15 cellular contexts compared by ENCODE assay signal in the genomic region with DNA sequence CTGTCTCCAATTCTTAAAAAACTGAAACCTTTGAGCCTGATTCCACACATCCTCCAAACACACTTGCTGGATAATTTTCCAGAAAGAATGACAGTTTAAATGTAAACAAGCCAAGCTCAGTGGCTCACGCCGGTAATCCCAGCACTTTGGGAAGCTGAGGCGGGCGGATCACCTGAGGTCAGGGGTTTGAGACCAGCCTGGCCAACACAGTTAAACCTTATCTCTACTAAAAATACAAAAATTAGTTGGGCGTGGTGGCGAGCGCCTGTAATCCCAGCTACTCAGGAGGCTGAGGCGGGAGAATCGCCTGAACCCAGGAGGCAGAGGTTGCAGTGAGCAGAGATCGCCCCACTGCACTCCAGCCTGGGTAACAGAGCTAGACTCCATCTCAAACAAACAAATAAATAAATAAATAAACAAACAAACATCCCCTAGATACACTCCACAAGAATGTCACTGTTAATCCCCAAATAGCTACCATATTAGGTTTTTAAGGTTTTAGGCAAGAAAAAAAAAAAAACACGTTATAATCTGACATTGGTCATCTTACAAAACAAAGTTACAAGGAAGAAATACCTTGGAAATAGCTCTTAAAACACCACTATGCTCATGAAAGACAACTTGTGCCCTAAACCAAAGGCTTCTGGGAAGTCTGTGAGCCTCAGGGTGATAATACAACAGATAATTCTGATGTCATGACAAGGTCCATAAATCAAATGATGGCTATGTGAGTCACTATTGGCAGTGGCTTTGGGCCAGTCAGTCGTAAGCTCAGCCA. TPM values are rescaled to one million over a fixed set of nuclear protein-coding genes. Genes with fewer than 3 reads are reported as not detected.
DNase-seq lines count a peak whose midpoint lies in the region; ATAC-seq, FAIRE-seq and TF ChIP-seq lines count a peak whose summit lies in the region.
"Had no signal": no experiment of that assay in that cellular context is flagged by ENCODE, and none has a peak within 500 bp of the region (broad histone marks: within the 10 kb centered on the region; RNA-seq: fewer than 3 reads in every experiment).

No MANE protein-coding gene starts in this region.

- intact Hi-C loops in activated CD4-positive, alpha-beta T cell treated with anti-CD3 and anti-CD28 coated beads, Interleukin-2, amount 10 ng/mL, durations not matched to agents 24 days and 14 days (cut with micrococcal nuclease): no loop called here
- intact Hi-C loops in PC-9 (cut with micrococcal nuclease; ENCODE audit: unreplicated experiment): no loop called here

- POLR2A ChIA-PET in PC-9 (lab: Charles Lee; ENCODE audit: unreplicated experiment): interaction anchor here (0.6 to 0.7 kb wide), 4 partner anchors 13 to 290 kb away, joined by 4 to 21 read pairs (median 6); no protein-coding TSS in a partner anchor

- H3K27ac Mint-ChIP-seq in activated CD4-positive, alpha-beta T cell treated with anti-CD3 and anti-CD28 coated beads, Interleukin-2, amount 10 ng/mL, durations not matched to agents 24 days and 14 days: no peak overlapping the region
- no peak overlapping the region for H3K27ac Mint-ChIP-seq in neural progenitor cell
- H3K27ac Mint-ChIP-seq: activated naive CD4-positive, alpha-beta T cell treated with anti-CD3 and anti-CD28 coated beads, Interleukin-2, amount 50 U/mL, for 72 hours had no signal

- peaks cover 23% of the 10 kb centered on the region for H3K4me1 Mint-ChIP-seq in activated CD4-positive, alpha-beta T cell treated with anti-CD3 and anti-CD28 coated beads, Interleukin-2, amount 10 ng/mL, durations not matched to agents 24 days and 14 days
- H3K4me1 Mint-ChIP-seq in neural progenitor cell: peaks cover 28% of the 10 kb centered on the region

- H3K4me3 ChIP-seq in PC-9 (peak overlapping the region; percentile 5; the same call in 1 of the 2 replicates), epithelial cell of proximal tubule (ENCODE audit: low read depth, low read length) (no peak overlapping the region), small intestine (ENCODE audit: low read depth in 1 of 2, low read length in 2 of 2) (no peak overlapping the region), neural progenitor cell (no peak overlapping the region)
- H3K4me3 ChIP-seq: vagina had no signal

- peak overlapping the region; percentile 25 for H3K27ac ChIP-seq in PC-9
- H3K27ac ChIP-seq in small intestine (ENCODE audit: low read depth in 1 of 2, low read length in 1 of 2): no peak overlapping the region
- H3K27ac ChIP-seq in neural progenitor cell: no peak overlapping the region
- H3K27ac ChIP-seq: C4-2B, vagina had no signal

- H3K36me3 ChIP-seq in PC-9 (ENCODE audit: low read depth): 0 out of 2 replicates have a peak, but pooled peaks cover 9% of the 10 kb centered on the region
- H3K36me3 ChIP-seq in small intestine (ENCODE audit: control insufficient read depth in 2 of 2, insufficient read depth in 2 of 2, low read length in 2 of 2): peaks cover 0 to 1% of the 10 kb centered on the region in 2 donors
- no peaks in the 10 kb centered on the region for H3K36me3 ChIP-seq in neural progenitor cell
- H3K36me3 ChIP-seq: vagina had no signal

- CTCF ChIA-PET in PC-9 (lab: Charles Lee): no interaction called here

- H3K9me3 ChIP-seq in PC-9 (ENCODE audit: insufficient read depth, low read depth) (no peaks in the 10 kb centered on the region), small intestine (ENCODE audit: control insufficient read depth, low read depth) (no peaks in the 10 kb centered on the region), neural progenitor cell (ENCODE audit: low read depth) (no peaks in the 10 kb centered on the region)
- H3K9me3 ChIP-seq: vagina had no signal

- BruUV-seq in PC-9 (replicated peaks; lab: Mats Ljungman, UMichigan): no TSS peak

- no peaks in the 10 kb centered on the region for H4K20me1 ChIP-seq in PC-9 (ENCODE audit: insufficient read depth)
- H4K20me1 ChIP-seq in neural progenitor cell (ENCODE audit: low read depth): no peaks in the 10 kb centered on the region

- H3K9me3 Mint-ChIP-seq in activated CD4-positive, alpha-beta T cell treated with anti-CD3 and anti-CD28 coated beads, Interleukin-2, amount 10 ng/mL, durations not matched to agents 24 days and 14 days: no peaks in the 10 kb centered on the region
- no peaks in the 10 kb centered on the region for H3K9me3 Mint-ChIP-seq in neural progenitor cell
- H3K9me3 Mint-ChIP-seq: activated naive CD4-positive, alpha-beta T cell treated with anti-CD3 and anti-CD28 coated beads, Interleukin-2, amount 50 U/mL, for 72 hours; immature natural killer cell had no signal

- H3K4me3 Mint-ChIP-seq in activated CD4-positive, alpha-beta T cell treated with anti-CD3 and anti-CD28 coated beads, Interleukin-2, amount 10 ng/mL, durations not matched to agents 24 days and 14 days: no peak overlapping the region
- H3K4me3 Mint-ChIP-seq in neural progenitor cell: no peak overlapping the region

- no peaks in the 10 kb centered on the region for H3K9me2 ChIP-seq in PC-9 (ENCODE audit: insufficient read depth)

- FAIRE-seq in small intestine (lab: Jason Lieb, UNC) (no peak), frontal cortex (lab: Jason Lieb, UNC) (no peak)

- WGBS in small intestine, 3 donors: 83 to 87% (median 85%) methylated on average over 12 of the region's 12 CpGs

- H3F3A ChIP-seq in PC-9 (ENCODE audit: insufficient read depth, low read depth) (peaks cover 14% of the 10 kb centered on the region), neural progenitor cell (ENCODE audit: low read depth) (peaks cover 15% of the 10 kb centered on the region)

- H3K9ac ChIP-seq in neural progenitor cell: no peak overlapping the region

- peaks cover 27% of the 10 kb centered on the region for H3K4me1 ChIP-seq in PC-9 (replicated peaks; ENCODE audit: insufficient read depth)
- H3K4me1 ChIP-seq in small intestine (ENCODE audit: control insufficient read depth in 2 of 2, insufficient read depth in 1 of 2, low read depth in 1 of 2, low read length in 1 of 2): peaks cover 1 to 7% of the 10 kb centered on the region in 2 donors
- peaks cover 14% of the 10 kb centered on the region for H3K4me1 ChIP-seq in neural progenitor cell
- H3K4me1 ChIP-seq: vagina had no signal

- no peak overlapping the region for H2AFZ ChIP-seq in PC-9
- no peak overlapping the region for H2AFZ ChIP-seq in neural progenitor cell (replicated peaks)

- DNase-seq in activated CD4-positive, alpha-beta T cell treated with anti-CD3 and anti-CD28 coated beads, Interleukin-2, amount 10 ng/mL, durations not matched to agents 24 days and 14 days: peak; percentile 44
- DNase-seq in activated CD4-positive, alpha-beta T cell treated with anti-CD3 and anti-CD28 coated beads, Interleukin-2, amount 50 U/mL, for 48 hours: no peak
- peak; percentile 28 to 91 for DNase-seq in PC-9
- DNase-seq in epithelial cell of proximal tubule (ENCODE audit: low read depth): peak; percentile 68
- DNase-seq in small intestine: peak; percentile 80
- no peak for DNase-seq in frontal cortex (ENCODE audit: low spot score in 2 of 2)
- no peak for DNase-seq in neural progenitor cell (ENCODE audit: low spot score)
- DNase-seq: activated CD4-positive, alpha-beta T cell treated with anti-CD3 and anti-CD28 coated beads for 1 hour; effector CD4-positive, alpha-beta T cell; immature natural killer cell; NCI-H1092 had no signal

- peaks cover 23% of the 10 kb centered on the region for H3K36me3 Mint-ChIP-seq in activated CD4-positive, alpha-beta T cell treated with anti-CD3 and anti-CD28 coated beads, Interleukin-2, amount 10 ng/mL, durations not matched to agents 24 days and 14 days (ENCODE audit: low read depth)
- H3K36me3 Mint-ChIP-seq in neural progenitor cell: no peaks in the 10 kb centered on the region
- H3K36me3 Mint-ChIP-seq: immature natural killer cell had no signal

- H3K27me3 ChIP-seq in PC-9 (ENCODE audit: insufficient read depth, low read depth) (no peaks in the 10 kb centered on the region), small intestine (ENCODE audit: control insufficient read depth in 2 of 2, insufficient read depth in 2 of 2, low read length in 2 of 2) (no peaks in the 10 kb centered on the region), neural progenitor cell (no peaks in the 10 kb centered on the region)
- H3K27me3 ChIP-seq: vagina had no signal

- peaks cover 75% of the 10 kb centered on the region for H3K79me2 ChIP-seq in PC-9 (ENCODE audit: low read depth)
- no peaks in the 10 kb centered on the region for H3K79me2 ChIP-seq in neural progenitor cell (ENCODE audit: low read depth)

- H3K4me2 ChIP-seq in PC-9 (peak overlapping the region; percentile 49), neural progenitor cell (no peak overlapping the region)

- TF ChIP-seq CTCF in PC-9 (conservative IDR thresholded peaks at IDR 0.05) (no peak), epithelial cell of proximal tubule (conservative IDR thresholded peaks at IDR 0.05; ENCODE audit: low read depth, low read length) (no peak), neural progenitor cell (IDR thresholded peaks at IDR 0.05) (no peak)

- no peaks in the 10 kb centered on the region for H3K27me3 Mint-ChIP-seq in activated CD4-positive, alpha-beta T cell treated with anti-CD3 and anti-CD28 coated beads, Interleukin-2, amount 10 ng/mL, durations not matched to agents 24 days and 14 days
- H3K27me3 Mint-ChIP-seq in neural progenitor cell (ENCODE audit: insufficient read depth, low read depth): no peaks in the 10 kb centered on the region

- no peak for ATAC-seq in HG03108 (IDR thresholded peaks at IDR 0.05; ENCODE audit: unreplicated experiment)
- ATAC-seq: activated naive CD4-positive, alpha-beta T cell treated with anti-CD3 and anti-CD28 coated beads, Interleukin-2, amount 50 U/mL, for 72 hours had no signal

RNA-seq across cellular contexts. Expression of a gene that starts 13.2 kb away (rescaled TPM):
- total RNA-seq in activated CD4-positive, alpha-beta T cell treated with anti-CD3 and anti-CD28 coated beads, Interleukin-2, amount 10 ng/mL, durations not matched to agents 24 days and 14 days: 24.5 and 27.4 TPM in 2 replicates
- total RNA-seq in PC-9 (2021) (28.8 and 30.7 TPM in 2 replicates), epithelial cell of proximal tubule (3.1 and 11.8 TPM in 2 replicates), frontal cortex (75.4 TPM), neural progenitor cell (ENCODE audit: low replicate concordance) (3.0 and 5.0 TPM in 2 replicates)
- polyA plus RNA-seq in small intestine: 10 to 100 TPM; 14.9 to 38.7 (median 24.9) TPM

Comparison
In these comparisons a context has a peak if more than half of its experiments do, and no peak if none do; other contexts are left out.
1. DNase-seq: peak in activated CD4-positive, alpha-beta T cell treated with anti-CD3 and anti-CD28 coated beads, Interleukin-2, amount 10 ng/mL, durations not matched to agents 24 days and 14 days (single experiment), PC-9 (2 of 2), epithelial cell of proximal tubule (single experiment) and small intestine (single experiment); none in activated CD4-positive, alpha-beta T cell treated with anti-CD3 and anti-CD28 coated beads, Interleukin-2, amount 50 U/mL, for 48 hours (0 of 2), frontal cortex (0 of 2) and neural progenitor cell (single experiment).